Comparison of ENCODE assay signal across 18 cellular contexts in the genomic region with DNA sequence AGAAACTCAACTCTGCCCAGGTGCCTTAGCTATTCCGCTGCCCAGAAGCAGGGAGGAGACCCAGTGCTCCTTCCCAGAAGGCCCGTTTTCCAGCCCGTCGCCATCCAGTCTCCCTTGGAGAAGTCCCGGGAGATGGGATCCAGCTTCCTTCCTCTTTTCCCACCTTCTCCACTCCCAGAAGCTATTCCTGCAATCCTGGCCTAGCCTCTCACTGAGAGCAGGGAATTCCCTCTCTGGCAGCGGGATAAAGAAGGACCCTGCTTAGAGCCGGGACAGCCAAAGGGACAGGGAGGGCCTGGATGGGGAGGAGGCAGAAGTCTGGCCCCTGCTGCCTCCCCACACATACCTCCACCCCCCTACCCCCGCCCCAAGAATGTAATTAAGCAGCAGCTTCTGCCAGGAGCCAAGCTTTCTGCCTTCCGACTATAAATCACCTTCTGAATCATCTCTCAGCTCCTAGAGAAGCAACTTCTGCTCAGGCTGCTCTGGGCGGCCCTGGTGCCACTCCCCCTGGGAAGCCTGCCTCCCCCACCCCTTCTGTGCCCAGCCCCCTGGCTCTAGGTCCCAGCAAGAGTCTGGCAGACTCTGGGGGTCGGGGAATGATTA.
A peak's percentile ranks its signal among the peaks of the same experiment; 100 is the strongest.
DNase-seq lines count a peak whose midpoint lies in the region; ATAC-seq, FAIRE-seq and TF ChIP-seq lines count a peak whose summit lies in the region.
"Had no signal": no experiment of that assay in that cellular context is flagged by ENCODE, and none has a peak within 500 bp of the region (broad histone marks: within the 10 kb centered on the region; RNA-seq: fewer than 3 reads in every experiment).

No MANE protein-coding gene starts in this region.

- FAIRE-seq in urothelium cell line (lab: Jason Lieb, UNC) = no peak
- FAIRE-seq: GM12878, GM19239, kidney had no signal

- DNase-seq in NCI-H82 treated with DMSO at 0.1 percent for 48 hours (lab: John Stamatoyannopoulos, UW; ENCODE audit: unreplicated experiment) (peak; percentile 9), NCI-H82 (lab: John Stamatoyannopoulos, UW) (no peak), islet precursor cell (peak; percentile 95), urothelium cell line (ENCODE audit: low spot score) (peak; percentile 76), putamen (ENCODE audit: low spot score) (no peak), DMS 273 (lab: John Stamatoyannopoulos, UW; ENCODE audit: unreplicated experiment) (no peak)
- no peak for DNase-seq in stimulated activated naive CD8-positive, alpha-beta T cell treated with anti-CD3 and anti-CD28 coated beads, Interleukin-15, amount 100 ng/mL, for 72 hours
- DNase-seq: activated CD8-positive, alpha-beta memory T cell treated with anti-CD3 and anti-CD28 coated beads, Interleukin-2, amount 50 U/mL, for 48 hours; activated naive CD8-positive, alpha-beta T cell treated with anti-CD3 and anti-CD28 coated beads, Interleukin-2, amount 50 U/mL, for 24 hours; gastrocnemius medialis; kidney; NCI-H1436; NCI-H526; stimulated activated CD4-positive, alpha-beta T cell treated with anti-CD3 and anti-CD28 coated beads, Interleukin-12 subunit alpha, Interleukin-12 subunit beta, amount 100 ng/mL, for 4 hours had no signal

- peak; percentile 85 for ATAC-seq in SK-N-SH treated with all-trans-retinoic acid at 6 μM for 48 hours
- no peak for ATAC-seq in stimulated activated naive CD8-positive, alpha-beta T cell treated with anti-CD3 and anti-CD28 coated beads, Interleukin-15, amount 100 ng/mL, for 72 hours
- ATAC-seq: activated naive CD8-positive, alpha-beta T cell treated with anti-CD3 and anti-CD28 coated beads, Interleukin-2, amount 50 U/mL, for 24 hours; gastrocnemius medialis; GM12878 had no signal

- peaks cover 71% of the 10 kb centered on the region for H3K27me3 Mint-ChIP-seq in stimulated activated naive CD8-positive, alpha-beta T cell treated with anti-CD3 and anti-CD28 coated beads, Interleukin-15, amount 100 ng/mL, for 72 hours

- H3K4me1 Mint-ChIP-seq in stimulated activated naive CD8-positive, alpha-beta T cell treated with anti-CD3 and anti-CD28 coated beads, Interleukin-15, amount 100 ng/mL, for 72 hours = peaks cover 5% of the 10 kb centered on the region

- H3K27ac Mint-ChIP-seq in stimulated activated naive CD8-positive, alpha-beta T cell treated with anti-CD3 and anti-CD28 coated beads, Interleukin-15, amount 100 ng/mL, for 72 hours = no peak overlapping the region
- H3K27ac Mint-ChIP-seq: activated naive CD8-positive, alpha-beta T cell treated with anti-CD3 and anti-CD28 coated beads, Interleukin-2, amount 50 U/mL, for 24 hours; H9 had no signal

- no peaks in the 10 kb centered on the region for H3K9me3 Mint-ChIP-seq in stimulated activated naive CD8-positive, alpha-beta T cell treated with anti-CD3 and anti-CD28 coated beads, Interleukin-15, amount 100 ng/mL, for 72 hours
- H3K9me3 Mint-ChIP-seq: activated naive CD8-positive, alpha-beta T cell treated with anti-CD3 and anti-CD28 coated beads, Interleukin-2, amount 50 U/mL, for 24 hours; H9 had no signal

- H3K4me3 Mint-ChIP-seq in stimulated activated naive CD8-positive, alpha-beta T cell treated with anti-CD3 and anti-CD28 coated beads, Interleukin-15, amount 100 ng/mL, for 72 hours = no peak overlapping the region
- H3K4me3 Mint-ChIP-seq: activated naive CD8-positive, alpha-beta T cell treated with anti-CD3 and anti-CD28 coated beads, Interleukin-2, amount 50 U/mL, for 24 hours; H9 had no signal

TF ChIP-seq in SK-N-SH treated with all-trans-retinoic acid at 6 μM for 48 hours, 23 proteins besides CTCF, POLR2A, EP300 and RAD21:
- TF ChIP-seq ISL1 (CRISPR knock-in tag; IDR thresholded peaks at IDR 0.05) = 0 out of 2 replicates have a peak, but pooled peaks have one; percentile 21
- TF ChIP-seq, protein P1, sequence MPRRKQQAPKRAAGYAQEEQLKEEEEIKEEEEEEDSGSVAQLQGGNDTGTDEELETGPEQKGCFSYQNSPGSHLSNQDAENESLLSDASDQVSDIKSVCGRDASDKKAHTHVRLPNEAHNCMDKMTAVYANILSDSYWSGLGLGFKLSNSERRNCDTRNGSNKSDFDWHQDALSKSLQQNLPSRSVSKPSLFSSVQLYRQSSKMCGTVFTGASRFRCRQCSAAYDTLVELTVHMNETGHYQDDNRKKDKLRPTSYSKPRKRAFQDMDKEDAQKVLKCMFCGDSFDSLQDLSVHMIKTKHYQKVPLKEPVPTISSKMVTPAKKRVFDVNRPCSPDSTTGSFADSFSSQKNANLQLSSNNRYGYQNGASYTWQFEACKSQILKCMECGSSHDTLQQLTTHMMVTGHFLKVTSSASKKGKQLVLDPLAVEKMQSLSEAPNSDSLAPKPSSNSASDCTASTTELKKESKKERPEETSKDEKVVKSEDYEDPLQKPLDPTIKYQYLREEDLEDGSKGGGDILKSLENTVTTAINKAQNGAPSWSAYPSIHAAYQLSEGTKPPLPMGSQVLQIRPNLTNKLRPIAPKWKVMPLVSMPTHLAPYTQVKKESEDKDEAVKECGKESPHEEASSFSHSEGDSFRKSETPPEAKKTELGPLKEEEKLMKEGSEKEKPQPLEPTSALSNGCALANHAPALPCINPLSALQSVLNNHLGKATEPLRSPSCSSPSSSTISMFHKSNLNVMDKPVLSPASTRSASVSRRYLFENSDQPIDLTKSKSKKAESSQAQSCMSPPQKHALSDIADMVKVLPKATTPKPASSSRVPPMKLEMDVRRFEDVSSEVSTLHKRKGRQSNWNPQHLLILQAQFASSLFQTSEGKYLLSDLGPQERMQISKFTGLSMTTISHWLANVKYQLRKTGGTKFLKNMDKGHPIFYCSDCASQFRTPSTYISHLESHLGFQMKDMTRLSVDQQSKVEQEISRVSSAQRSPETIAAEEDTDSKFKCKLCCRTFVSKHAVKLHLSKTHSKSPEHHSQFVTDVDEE (CRISPR knock-in tag; IDR thresholded peaks at IDR 0.05) = no peak
- TF ChIP-seq, protein P2, sequence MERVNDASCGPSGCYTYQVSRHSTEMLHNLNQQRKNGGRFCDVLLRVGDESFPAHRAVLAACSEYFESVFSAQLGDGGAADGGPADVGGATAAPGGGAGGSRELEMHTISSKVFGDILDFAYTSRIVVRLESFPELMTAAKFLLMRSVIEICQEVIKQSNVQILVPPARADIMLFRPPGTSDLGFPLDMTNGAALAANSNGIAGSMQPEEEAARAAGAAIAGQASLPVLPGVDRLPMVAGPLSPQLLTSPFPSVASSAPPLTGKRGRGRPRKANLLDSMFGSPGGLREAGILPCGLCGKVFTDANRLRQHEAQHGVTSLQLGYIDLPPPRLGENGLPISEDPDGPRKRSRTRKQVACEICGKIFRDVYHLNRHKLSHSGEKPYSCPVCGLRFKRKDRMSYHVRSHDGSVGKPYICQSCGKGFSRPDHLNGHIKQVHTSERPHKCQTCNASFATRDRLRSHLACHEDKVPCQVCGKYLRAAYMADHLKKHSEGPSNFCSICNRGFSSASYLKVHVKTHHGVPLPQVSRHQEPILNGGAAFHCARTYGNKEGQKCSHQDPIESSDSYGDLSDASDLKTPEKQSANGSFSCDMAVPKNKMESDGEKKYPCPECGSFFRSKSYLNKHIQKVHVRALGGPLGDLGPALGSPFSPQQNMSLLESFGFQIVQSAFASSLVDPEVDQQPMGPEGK (CRISPR knock-in tag; IDR thresholded peaks at IDR 0.05; ENCODE audit: borderline replicate concordance) = peak; percentile 79; the same call in 1 of the 2 replicates

Comparison
In these comparisons a context has a peak if more than half of its experiments do, and no peak if none do; other contexts are left out.
1. DNase-seq: peak in NCI-H82 treated with DMSO at 0.1 percent for 48 hours (single experiment), islet precursor cell (single experiment) and urothelium cell line (single experiment); none in NCI-H82 (single experiment), stimulated activated naive CD8-positive, alpha-beta T cell treated with anti-CD3 and anti-CD28 coated beads, Interleukin-15, amount 100 ng/mL, for 72 hours (0 of 2), putamen (single experiment) and DMS 273 (single experiment).